ENCODE assay signal across 24 cellular contexts in genomic region chr10:1666147-1666546, GRCh38.
DNase-seq lines count a peak whose midpoint lies in the region; ATAC-seq, FAIRE-seq and TF ChIP-seq lines count a peak whose summit lies in the region.
"Had no signal": no experiment of that assay in that cellular context is flagged by ENCODE, and none has a peak within 500 bp of the region (broad histone marks: within the 10 kb centered on the region; RNA-seq: fewer than 3 reads in every experiment).

No MANE protein-coding gene starts in this region.

- H2AK5ac ChIP-seq in H1 (ENCODE audit: low read depth, low read length) = no peak overlapping the region

- TF ChIP-seq CTCF in H1 (IDR thresholded peaks at IDR 0.05; ENCODE audit: control extremely low read depth in 1 of 3, insufficient read depth in 1 of 3, low read depth in 1 of 3, low read length in 3 of 3) (no peak), osteoblast (IDR thresholded peaks at IDR 0.05; ENCODE audit: extremely low read depth, low read depth, low read length) (no peak)

- DNase-seq in H1 (ENCODE audit: low read depth in 1 of 2, low spot score in 2 of 2) = no peak
- DNase-seq in mesenteric fat pad (ENCODE audit: low spot score) = peak; percentile 81
- DNase-seq in osteoblast (ENCODE audit: insufficient read length, low spot score, missing footprints) = peak; percentile 21
- DNase-seq in DMS153 treated with DMSO at 0.1 percent for 48 hours (lab: John Stamatoyannopoulos, UW; ENCODE audit: unreplicated experiment) = no peak
- DNase-seq in OCI-M2 (lab: John Stamatoyannopoulos, UW; ENCODE audit: unreplicated experiment) = no peak
- DNase-seq: 8988T; ACHN; BE2C; C1 segment of cervical spinal cord; CD4-positive, alpha-beta memory T cell; CD4-positive, CD25-positive, alpha-beta regulatory T cell; CD8-positive, alpha-beta memory T cell; COR-L47; DMS 273 treated with DMSO at 0.1 percent for 48 hours; DMS153; DMS79 treated with DMSO at 0.1 percent for 48 hours; GF-D8 had no signal

- no peak for FAIRE-seq in H1 (lab: Jason Lieb, UNC)
- FAIRE-seq: A204.1, G401.6, GM12891, GM19239 had no signal

- ATAC-seq in HG02763 (IDR thresholded peaks at IDR 0.05; ENCODE audit: unreplicated experiment) (no peak), HG02610 (IDR thresholded peaks at IDR 0.05; ENCODE audit: unreplicated experiment) (no peak)

- H2AFZ ChIP-seq in H1 (ENCODE audit: low read length) = no peak overlapping the region
- no peak overlapping the region for H2AFZ ChIP-seq in osteoblast (ENCODE audit: low read length)

- no peak overlapping the region for H3K18ac ChIP-seq in H1 (ENCODE audit: extremely low read depth, low read length)

- H2BK120ac ChIP-seq in H1 (replicated peaks; ENCODE audit: low read depth, low read length) = no peak overlapping the region

- H3K23me2 ChIP-seq in H1 (ENCODE audit: low read depth, low read length) = peaks cover 6% of the 10 kb centered on the region; the same call in 1 of the 2 replicates

- H2BK12ac ChIP-seq in H1 (ENCODE audit: low read depth, low read length) = no peak overlapping the region

- H3K4me1 ChIP-seq in H1 (replicated peaks in 1 of 4; ENCODE audit: control insufficient read depth in 3 of 4, insufficient read depth in 4 of 4, low read length in 3 of 4) = no peaks in the 10 kb centered on the region; a peak in 2 of 7 replicates
- H3K4me1 ChIP-seq in osteoblast (ENCODE audit: insufficient read depth, low read length) = no peaks in the 10 kb centered on the region
- H3K4me1 ChIP-seq: BE2C had no signal

- CTCF ChIA-PET in H1 (lab: Charles Lee; ENCODE audit: partially characterized antibody) = interaction anchor here (0.9 to 1.7 kb wide), 4 partner anchors 13 to 262 kb away, joined by 3 to 7 read pairs (median 4); no protein-coding TSS in a partner anchor

- no peak overlapping the region for H3K23ac ChIP-seq in H1 (ENCODE audit: insufficient read length)

- H4K91ac ChIP-seq in H1 (replicated peaks; ENCODE audit: insufficient read length, low read length) = no peak overlapping the region

- H3K56ac ChIP-seq in H1 (replicated peaks; ENCODE audit: insufficient read length, low read depth, low read length) = no peak overlapping the region

- POLR2A ChIA-PET in H1 (lab: Charles Lee; ENCODE audit: partially characterized antibody) = no interaction called here

- H3K27ac ChIP-seq in H1 (ENCODE audit: low read depth, low read length) (no peak overlapping the region), osteoblast (ENCODE audit: low read depth, low read length) (no peak overlapping the region)
- H3K27ac ChIP-seq: BLaER1 had no signal

- H3K4me3 ChIP-seq in H1 (ENCODE audit: extremely low read depth in 1 of 4, insufficient read depth in 2 of 4, low read depth in 3 of 4, low read length in 4 of 4) (no peak overlapping the region), osteoblast (ENCODE audit: insufficient read depth, low read length) (no peak overlapping the region)
- H3K4me3 ChIP-seq: BLaER1 had no signal

- no peak overlapping the region for H2BK15ac ChIP-seq in H1 (ENCODE audit: low read length)

- no peak for TF ChIP-seq POLR2A in H1 (IDR thresholded peaks at IDR 0.05; ENCODE audit: control extremely low read depth in 1 of 2, low read depth in 2 of 2, low read length in 2 of 2)

- 91% methylated on average over 16 of the region's 20 CpGs; no CpG with 5 or more reads in 1 of the 2 experiments for WGBS in H1 (ENCODE audit: extremely low coverage in 1 of 2, insufficient coverage in 1 of 2, insufficient read length in 1 of 2, insufficient replicate concordance in 2 of 2, low coverage in 1 of 2, low lambda C conversion rate in 2 of 2, missing lambda C conversion rate in 1 of 2), 2 experiments

- H2BK5ac ChIP-seq in H1 (ENCODE audit: low read depth, low read length) = no peak overlapping the region

- no peak overlapping the region for H4K5ac ChIP-seq in H1 (ENCODE audit: insufficient read length, low read depth, low read length)

- H4K8ac ChIP-seq in H1 (ENCODE audit: extremely low read depth, insufficient read depth, low read length) = peak overlapping the region; percentile 28; the same call in 1 of the 2 replicates

- H3K9me3 ChIP-seq in H1 (ENCODE audit: insufficient read depth in 2 of 2, low read depth in 1 of 2, low read length in 1 of 2) (no peaks in the 10 kb centered on the region), osteoblast (ENCODE audit: low read depth, low read length) (no peaks in the 10 kb centered on the region)
- H3K9me3 ChIP-seq: BE2C, BLaER1 had no signal

- H4K20me1 ChIP-seq in H1 (replicated peaks in 1 of 2; ENCODE audit: control insufficient read depth in 1 of 2, insufficient read depth in 2 of 2, low read length in 2 of 2) = peaks cover 0 to 5% of the 10 kb centered on the region in 2 experiments
- no peaks in the 10 kb centered on the region for H4K20me1 ChIP-seq in osteoblast (ENCODE audit: insufficient read depth, low read length)

- TF ChIP-seq EP300 in H1 (IDR thresholded peaks at IDR 0.05; ENCODE audit: borderline replicate concordance in 1 of 2, low read depth in 2 of 2, low read length in 2 of 2) = no peak

- no peaks in the 10 kb centered on the region for H3K36me3 ChIP-seq in H1 (ENCODE audit: control insufficient read depth in 2 of 4, insufficient read depth in 4 of 4, low read length in 3 of 4)
- no peaks in the 10 kb centered on the region for H3K36me3 ChIP-seq in osteoblast (ENCODE audit: insufficient read depth, low read length)
- H3K36me3 ChIP-seq: BE2C, BLaER1 had no signal

- H3K9ac ChIP-seq in H1 (replicated peaks in 1 of 4; ENCODE audit: extremely low read depth in 1 of 4, low read depth in 3 of 4, low read length in 3 of 4) = no peak overlapping the region
- H3K9ac ChIP-seq: BLaER1 had no signal

- no peaks in the 10 kb centered on the region; the same call in 1 of the 2 replicates for H3K79me1 ChIP-seq in H1 (ENCODE audit: low read depth, low read length)

- H3K14ac ChIP-seq in H1 (ENCODE audit: insufficient read length) = no peak overlapping the region

- H3K79me2 ChIP-seq in H1 (ENCODE audit: control insufficient read depth in 1 of 2, insufficient read depth in 2 of 2, low read length in 2 of 2) (no peaks in the 10 kb centered on the region), osteoblast (ENCODE audit: insufficient read depth, low read length) (no peaks in the 10 kb centered on the region)

- no peak overlapping the region for H3K4me2 ChIP-seq in H1 (ENCODE audit: insufficient read depth in 1 of 2, low read depth in 2 of 2, low read length in 2 of 2)
- no peak overlapping the region for H3K4me2 ChIP-seq in osteoblast (ENCODE audit: insufficient read depth, low read length)
- H3K4me2 ChIP-seq: BLaER1 had no signal

- no peak overlapping the region for H2BK20ac ChIP-seq in H1 (ENCODE audit: low read length)

- peak overlapping the region; percentile 75 for H3K4ac ChIP-seq in H1 (replicated peaks; ENCODE audit: insufficient read length, low read depth, low read length)

- no peak for TF ChIP-seq RAD21 in H1 (IDR thresholded peaks at IDR 0.05 in 1 of 2, conservative IDR thresholded peaks at IDR 0.05 in 1 of 2; ENCODE audit: low read depth in 2 of 2, low read length in 2 of 2)

- no peaks in the 10 kb centered on the region for H3K27me3 ChIP-seq in H1 (replicated peaks in 1 of 4; ENCODE audit: control insufficient read depth in 3 of 4, extremely low read depth in 1 of 4, insufficient read depth in 3 of 4, low read length in 3 of 4)
- no peaks in the 10 kb centered on the region for H3K27me3 ChIP-seq in osteoblast (ENCODE audit: insufficient read depth, low read length)
- H3K27me3 ChIP-seq: BLaER1 had no signal

TF ChIP-seq in H1, 55 proteins besides CTCF, POLR2A, EP300 and RAD21:
- TF ChIP-seq KDM1A (IDR thresholded peaks at IDR 0.05; ENCODE audit: borderline replicate concordance, low read length) (no peak), KDM4A (IDR thresholded peaks at IDR 0.05; ENCODE audit: low read depth, low read length, severe bottlenecking) (no peak)

Comparison
In these comparisons a context has a peak if more than half of its experiments do, and no peak if none do; other contexts are left out.
1. DNase-seq: peak in mesenteric fat pad (single experiment) and osteoblast (single experiment); none in H1 (0 of 2), DMS153 treated with DMSO at 0.1 percent for 48 hours (single experiment) and OCI-M2 (single experiment).